Comparison of ENCODE assay signal across 1 cellular context in the genomic region with DNA sequence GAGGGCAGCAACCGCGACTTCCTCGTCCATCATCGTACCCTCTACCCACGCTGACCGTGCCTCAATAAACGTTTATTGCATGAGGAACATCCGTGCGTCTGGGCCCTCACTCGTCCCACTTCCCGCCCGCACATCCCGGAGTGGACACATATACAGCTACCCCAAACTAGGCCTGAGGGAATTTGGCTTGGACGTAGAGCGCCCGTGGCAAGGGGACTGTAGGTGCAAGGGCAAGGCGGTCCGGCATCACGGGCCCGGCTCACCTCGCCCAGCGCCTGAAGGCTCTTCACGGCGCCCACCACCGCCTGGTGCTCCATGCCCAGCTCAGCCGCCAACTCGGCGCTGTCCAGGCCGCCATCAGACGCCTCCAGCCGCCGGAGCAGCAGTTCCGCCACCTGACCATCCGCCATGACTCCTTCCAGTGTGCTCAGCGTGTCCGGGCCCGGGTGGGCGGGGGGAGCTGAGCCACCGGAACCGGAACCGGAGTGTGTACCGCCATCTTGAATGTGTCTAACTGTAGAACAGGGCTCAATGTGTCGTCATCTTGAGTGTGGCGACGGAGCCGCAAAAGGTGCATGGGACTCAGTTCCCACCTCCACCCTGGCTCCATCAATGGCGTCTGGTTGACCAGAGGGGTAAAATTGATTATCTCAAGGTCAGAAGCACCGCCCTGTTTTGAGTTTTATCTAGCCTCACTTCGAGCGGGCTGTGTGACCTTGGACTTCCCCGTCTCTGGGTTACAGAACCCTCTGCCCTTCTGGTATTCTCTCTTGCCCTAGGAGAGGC.
TF ChIP-seq lines count a peak whose summit lies in the region.

A gene (minus strand): TSS at position 425 of the 786 bp plus-strand sequence. CDS start 15 bp downstream, at position 410.

TF ChIP-seq in K562, 482 proteins besides CTCF, POLR2A, EP300 and RAD21 (continued from another document and continues in another):
- TF ChIP-seq, protein P1, sequence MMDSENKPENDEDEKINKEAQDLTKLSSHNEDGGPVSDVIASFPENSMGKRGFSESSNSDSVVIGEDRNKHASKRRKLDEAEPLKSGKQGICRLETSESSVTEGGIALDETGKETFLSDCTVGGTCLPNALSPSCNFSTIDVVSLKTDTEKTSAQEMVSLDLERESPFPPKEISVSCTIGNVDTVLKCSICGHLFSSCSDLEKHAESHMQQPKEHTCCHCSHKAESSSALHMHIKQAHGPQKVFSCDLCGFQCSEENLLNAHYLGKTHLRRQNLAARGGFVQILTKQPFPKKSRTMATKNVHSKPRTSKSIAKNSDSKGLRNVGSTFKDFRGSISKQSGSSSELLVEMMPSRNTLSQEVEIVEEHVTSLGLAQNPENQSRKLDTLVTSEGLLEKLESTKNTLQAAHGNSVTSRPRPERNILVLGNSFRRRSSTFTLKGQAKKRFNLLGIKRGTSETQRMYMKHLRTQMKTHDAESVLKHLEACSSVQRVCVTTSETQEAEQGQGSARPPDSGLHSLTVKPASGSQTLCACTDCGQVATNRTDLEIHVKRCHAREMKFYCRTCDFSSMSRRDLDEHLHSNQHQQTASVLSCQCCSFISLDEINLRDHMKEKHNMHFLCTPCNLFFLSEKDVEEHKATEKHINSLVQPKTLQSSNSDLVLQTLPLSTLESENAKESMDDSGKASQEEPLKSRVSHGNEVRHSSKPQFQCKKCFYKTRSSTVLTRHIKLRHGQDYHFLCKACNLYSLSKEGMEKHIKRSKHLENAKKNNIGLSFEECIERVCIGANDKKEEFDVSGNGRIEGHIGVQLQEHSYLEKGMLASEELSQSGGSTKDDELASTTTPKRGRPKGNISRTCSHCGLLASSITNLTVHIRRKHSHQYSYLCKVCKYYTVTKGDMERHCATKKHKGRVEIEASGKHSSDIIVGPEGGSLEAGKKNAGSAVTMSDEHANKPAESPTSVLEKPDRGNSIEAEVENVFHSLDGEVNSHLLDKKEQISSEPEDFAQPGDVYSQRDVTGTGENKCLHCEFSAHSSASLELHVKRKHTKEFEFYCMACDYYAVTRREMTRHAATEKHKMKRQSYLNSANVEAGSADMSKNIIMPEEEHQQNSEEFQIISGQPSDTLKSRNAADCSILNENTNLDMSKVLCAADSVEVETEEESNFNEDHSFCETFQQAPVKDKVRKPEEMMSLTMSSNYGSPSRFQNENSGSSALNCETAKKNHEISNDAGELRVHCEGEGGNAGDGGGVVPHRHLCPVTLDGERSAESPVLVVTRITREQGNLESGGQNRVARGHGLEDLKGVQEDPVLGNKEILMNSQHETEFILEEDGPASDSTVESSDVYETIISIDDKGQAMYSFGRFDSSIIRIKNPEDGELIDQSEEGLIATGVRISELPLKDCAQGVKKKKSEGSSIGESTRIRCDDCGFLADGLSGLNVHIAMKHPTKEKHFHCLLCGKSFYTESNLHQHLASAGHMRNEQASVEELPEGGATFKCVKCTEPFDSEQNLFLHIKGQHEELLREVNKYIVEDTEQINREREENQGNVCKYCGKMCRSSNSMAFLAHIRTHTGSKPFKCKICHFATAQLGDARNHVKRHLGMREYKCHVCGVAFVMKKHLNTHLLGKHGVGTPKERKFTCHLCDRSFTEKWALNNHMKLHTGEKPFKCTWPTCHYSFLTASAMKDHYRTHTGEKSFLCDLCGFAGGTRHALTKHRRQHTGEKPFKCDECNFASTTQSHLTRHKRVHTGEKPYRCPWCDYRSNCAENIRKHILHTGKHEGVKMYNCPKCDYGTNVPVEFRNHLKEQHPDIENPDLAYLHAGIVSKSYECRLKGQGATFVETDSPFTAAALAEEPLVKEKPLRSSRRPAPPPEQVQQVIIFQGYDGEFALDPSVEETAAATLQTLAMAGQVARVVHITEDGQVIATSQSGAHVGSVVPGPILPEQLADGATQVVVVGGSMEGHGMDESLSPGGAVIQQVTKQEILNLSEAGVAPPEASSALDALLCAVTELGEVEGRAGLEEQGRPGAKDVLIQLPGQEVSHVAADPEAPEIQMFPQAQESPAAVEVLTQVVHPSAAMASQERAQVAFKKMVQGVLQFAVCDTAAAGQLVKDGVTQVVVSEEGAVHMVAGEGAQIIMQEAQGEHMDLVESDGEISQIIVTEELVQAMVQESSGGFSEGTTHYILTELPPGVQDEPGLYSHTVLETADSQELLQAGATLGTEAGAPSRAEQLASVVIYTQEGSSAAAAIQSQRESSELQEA (IDR thresholded peaks at IDR 0.05; ENCODE audit: low read depth), result no peak
- TF ChIP-seq ZNF184 (CRISPR knock-in tag; IDR thresholded peaks at IDR 0.05), result no peak
- no peak for TF ChIP-seq CREBBP (IDR thresholded peaks at IDR 0.05; ENCODE audit: low read depth, low read length)
- TF ChIP-seq FIP1L1 (IDR thresholded peaks at IDR 0.05; ENCODE audit: low read depth, low read length, poor library complexity, severe bottlenecking), result no peak
- TF ChIP-seq, protein P2, sequence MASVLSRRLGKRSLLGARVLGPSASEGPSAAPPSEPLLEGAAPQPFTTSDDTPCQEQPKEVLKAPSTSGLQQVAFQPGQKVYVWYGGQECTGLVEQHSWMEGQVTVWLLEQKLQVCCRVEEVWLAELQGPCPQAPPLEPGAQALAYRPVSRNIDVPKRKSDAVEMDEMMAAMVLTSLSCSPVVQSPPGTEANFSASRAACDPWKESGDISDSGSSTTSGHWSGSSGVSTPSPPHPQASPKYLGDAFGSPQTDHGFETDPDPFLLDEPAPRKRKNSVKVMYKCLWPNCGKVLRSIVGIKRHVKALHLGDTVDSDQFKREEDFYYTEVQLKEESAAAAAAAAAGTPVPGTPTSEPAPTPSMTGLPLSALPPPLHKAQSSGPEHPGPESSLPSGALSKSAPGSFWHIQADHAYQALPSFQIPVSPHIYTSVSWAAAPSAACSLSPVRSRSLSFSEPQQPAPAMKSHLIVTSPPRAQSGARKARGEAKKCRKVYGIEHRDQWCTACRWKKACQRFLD (CRISPR knock-in tag; IDR thresholded peaks at IDR 0.05), result peak; percentile 82
- no peak for TF ChIP-seq SMARCC2 (IDR thresholded peaks at IDR 0.05; ENCODE audit: low read depth)
- TF ChIP-seq, protein P3, sequence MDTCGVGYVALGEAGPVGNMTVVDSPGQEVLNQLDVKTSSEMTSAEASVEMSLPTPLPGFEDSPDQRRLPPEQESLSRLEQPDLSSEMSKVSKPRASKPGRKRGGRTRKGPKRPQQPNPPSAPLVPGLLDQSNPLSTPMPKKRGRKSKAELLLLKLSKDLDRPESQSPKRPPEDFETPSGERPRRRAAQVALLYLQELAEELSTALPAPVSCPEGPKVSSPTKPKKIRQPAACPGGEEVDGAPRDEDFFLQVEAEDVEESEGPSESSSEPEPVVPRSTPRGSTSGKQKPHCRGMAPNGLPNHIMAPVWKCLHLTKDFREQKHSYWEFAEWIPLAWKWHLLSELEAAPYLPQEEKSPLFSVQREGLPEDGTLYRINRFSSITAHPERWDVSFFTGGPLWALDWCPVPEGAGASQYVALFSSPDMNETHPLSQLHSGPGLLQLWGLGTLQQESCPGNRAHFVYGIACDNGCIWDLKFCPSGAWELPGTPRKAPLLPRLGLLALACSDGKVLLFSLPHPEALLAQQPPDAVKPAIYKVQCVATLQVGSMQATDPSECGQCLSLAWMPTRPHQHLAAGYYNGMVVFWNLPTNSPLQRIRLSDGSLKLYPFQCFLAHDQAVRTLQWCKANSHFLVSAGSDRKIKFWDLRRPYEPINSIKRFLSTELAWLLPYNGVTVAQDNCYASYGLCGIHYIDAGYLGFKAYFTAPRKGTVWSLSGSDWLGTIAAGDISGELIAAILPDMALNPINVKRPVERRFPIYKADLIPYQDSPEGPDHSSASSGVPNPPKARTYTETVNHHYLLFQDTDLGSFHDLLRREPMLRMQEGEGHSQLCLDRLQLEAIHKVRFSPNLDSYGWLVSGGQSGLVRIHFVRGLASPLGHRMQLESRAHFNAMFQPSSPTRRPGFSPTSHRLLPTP (IDR thresholded peaks at IDR 0.05; ENCODE audit: borderline replicate concordance, extremely low read depth, insufficient read length), result no peak
- TF ChIP-seq CBX5 (IDR thresholded peaks at IDR 0.05; ENCODE audit: borderline replicate concordance, low read depth), result peak; percentile 69
- TF ChIP-seq GABPB1 (CRISPR knock-in tag; IDR thresholded peaks at IDR 0.05), result peak; percentile 97
- TF ChIP-seq, protein P4, sequence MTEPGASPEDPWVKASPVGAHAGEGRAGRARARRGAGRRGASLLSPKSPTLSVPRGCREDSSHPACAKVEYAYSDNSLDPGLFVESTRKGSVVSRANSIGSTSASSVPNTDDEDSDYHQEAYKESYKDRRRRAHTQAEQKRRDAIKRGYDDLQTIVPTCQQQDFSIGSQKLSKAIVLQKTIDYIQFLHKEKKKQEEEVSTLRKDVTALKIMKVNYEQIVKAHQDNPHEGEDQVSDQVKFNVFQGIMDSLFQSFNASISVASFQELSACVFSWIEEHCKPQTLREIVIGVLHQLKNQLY (CRISPR knock-in tag; conservative IDR thresholded peaks at IDR 0.05), result peak in 1 of 2 experiments; percentile 29; a peak in 1 of 4 replicates
- TF ChIP-seq ZNF766 (CRISPR knock-in tag; conservative IDR thresholded peaks at IDR 0.05), result peak; percentile 86
- no peak for TF ChIP-seq GTF2A2 (tag; IDR thresholded peaks at IDR 0.05)
- peak; percentile 72; the same call in 1 of the 2 replicates for TF ChIP-seq ZBTB1 (CRISPR knock-in tag; IDR thresholded peaks at IDR 0.05; ENCODE audit: borderline replicate concordance, low read depth)
- TF ChIP-seq, protein P5, sequence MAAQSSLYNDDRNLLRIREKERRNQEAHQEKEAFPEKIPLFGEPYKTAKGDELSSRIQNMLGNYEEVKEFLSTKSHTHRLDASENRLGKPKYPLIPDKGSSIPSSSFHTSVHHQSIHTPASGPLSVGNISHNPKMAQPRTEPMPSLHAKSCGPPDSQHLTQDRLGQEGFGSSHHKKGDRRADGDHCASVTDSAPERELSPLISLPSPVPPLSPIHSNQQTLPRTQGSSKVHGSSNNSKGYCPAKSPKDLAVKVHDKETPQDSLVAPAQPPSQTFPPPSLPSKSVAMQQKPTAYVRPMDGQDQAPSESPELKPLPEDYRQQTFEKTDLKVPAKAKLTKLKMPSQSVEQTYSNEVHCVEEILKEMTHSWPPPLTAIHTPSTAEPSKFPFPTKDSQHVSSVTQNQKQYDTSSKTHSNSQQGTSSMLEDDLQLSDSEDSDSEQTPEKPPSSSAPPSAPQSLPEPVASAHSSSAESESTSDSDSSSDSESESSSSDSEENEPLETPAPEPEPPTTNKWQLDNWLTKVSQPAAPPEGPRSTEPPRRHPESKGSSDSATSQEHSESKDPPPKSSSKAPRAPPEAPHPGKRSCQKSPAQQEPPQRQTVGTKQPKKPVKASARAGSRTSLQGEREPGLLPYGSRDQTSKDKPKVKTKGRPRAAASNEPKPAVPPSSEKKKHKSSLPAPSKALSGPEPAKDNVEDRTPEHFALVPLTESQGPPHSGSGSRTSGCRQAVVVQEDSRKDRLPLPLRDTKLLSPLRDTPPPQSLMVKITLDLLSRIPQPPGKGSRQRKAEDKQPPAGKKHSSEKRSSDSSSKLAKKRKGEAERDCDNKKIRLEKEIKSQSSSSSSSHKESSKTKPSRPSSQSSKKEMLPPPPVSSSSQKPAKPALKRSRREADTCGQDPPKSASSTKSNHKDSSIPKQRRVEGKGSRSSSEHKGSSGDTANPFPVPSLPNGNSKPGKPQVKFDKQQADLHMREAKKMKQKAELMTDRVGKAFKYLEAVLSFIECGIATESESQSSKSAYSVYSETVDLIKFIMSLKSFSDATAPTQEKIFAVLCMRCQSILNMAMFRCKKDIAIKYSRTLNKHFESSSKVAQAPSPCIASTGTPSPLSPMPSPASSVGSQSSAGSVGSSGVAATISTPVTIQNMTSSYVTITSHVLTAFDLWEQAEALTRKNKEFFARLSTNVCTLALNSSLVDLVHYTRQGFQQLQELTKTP (IDR thresholded peaks at IDR 0.05; ENCODE audit: low read depth in 1 of 2, partially characterized antibody in 2 of 2), result no peak
- TF ChIP-seq ZC3H11A (IDR thresholded peaks at IDR 0.05; ENCODE audit: low read depth, low read length), result 0 out of 2 replicates have a peak, but pooled peaks have one; percentile 39
- TF ChIP-seq, protein P6, sequence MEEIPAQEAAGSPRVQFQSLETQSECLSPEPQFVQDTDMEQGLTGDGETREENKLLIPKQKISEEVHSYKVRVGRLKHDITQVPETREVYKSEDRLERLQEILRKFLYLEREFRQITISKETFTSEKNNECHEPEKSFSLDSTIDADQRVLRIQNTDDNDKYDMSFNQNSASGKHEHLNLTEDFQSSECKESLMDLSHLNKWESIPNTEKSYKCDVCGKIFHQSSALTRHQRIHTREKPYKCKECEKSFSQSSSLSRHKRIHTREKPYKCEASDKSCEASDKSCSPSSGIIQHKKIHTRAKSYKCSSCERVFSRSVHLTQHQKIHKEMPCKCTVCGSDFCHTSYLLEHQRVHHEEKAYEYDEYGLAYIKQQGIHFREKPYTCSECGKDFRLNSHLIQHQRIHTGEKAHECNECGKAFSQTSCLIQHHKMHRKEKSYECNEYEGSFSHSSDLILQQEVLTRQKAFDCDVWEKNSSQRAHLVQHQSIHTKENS (CRISPR knock-in tag; IDR thresholded peaks at IDR 0.05), result no peak
- no peak for TF ChIP-seq NCOA2 (IDR thresholded peaks at IDR 0.05; ENCODE audit: partially characterized antibody in 2 of 2)
- peak; percentile 56 for TF ChIP-seq U2AF1 (optimal IDR thresholded peaks at IDR 0.05; ENCODE audit: low read depth, low read length)
- no peak for TF ChIP-seq HDAC3 (IDR thresholded peaks at IDR 0.05; ENCODE audit: borderline replicate concordance, partially characterized antibody)
- TF ChIP-seq, protein P7, sequence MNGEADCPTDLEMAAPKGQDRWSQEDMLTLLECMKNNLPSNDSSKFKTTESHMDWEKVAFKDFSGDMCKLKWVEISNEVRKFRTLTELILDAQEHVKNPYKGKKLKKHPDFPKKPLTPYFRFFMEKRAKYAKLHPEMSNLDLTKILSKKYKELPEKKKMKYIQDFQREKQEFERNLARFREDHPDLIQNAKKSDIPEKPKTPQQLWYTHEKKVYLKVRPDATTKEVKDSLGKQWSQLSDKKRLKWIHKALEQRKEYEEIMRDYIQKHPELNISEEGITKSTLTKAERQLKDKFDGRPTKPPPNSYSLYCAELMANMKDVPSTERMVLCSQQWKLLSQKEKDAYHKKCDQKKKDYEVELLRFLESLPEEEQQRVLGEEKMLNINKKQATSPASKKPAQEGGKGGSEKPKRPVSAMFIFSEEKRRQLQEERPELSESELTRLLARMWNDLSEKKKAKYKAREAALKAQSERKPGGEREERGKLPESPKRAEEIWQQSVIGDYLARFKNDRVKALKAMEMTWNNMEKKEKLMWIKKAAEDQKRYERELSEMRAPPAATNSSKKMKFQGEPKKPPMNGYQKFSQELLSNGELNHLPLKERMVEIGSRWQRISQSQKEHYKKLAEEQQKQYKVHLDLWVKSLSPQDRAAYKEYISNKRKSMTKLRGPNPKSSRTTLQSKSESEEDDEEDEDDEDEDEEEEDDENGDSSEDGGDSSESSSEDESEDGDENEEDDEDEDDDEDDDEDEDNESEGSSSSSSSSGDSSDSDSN (IDR thresholded peaks at IDR 0.05; ENCODE audit: borderline replicate concordance in 1 of 2, low read depth in 2 of 2, low read length in 2 of 2), result 0 out of 4 replicates have a peak, but pooled peaks of 1 of the 2 experiments have one; percentile 49
- TF ChIP-seq FOXJ3 (CRISPR knock-in tag; IDR thresholded peaks at IDR 0.05), result no peak
- TF ChIP-seq, protein P8, sequence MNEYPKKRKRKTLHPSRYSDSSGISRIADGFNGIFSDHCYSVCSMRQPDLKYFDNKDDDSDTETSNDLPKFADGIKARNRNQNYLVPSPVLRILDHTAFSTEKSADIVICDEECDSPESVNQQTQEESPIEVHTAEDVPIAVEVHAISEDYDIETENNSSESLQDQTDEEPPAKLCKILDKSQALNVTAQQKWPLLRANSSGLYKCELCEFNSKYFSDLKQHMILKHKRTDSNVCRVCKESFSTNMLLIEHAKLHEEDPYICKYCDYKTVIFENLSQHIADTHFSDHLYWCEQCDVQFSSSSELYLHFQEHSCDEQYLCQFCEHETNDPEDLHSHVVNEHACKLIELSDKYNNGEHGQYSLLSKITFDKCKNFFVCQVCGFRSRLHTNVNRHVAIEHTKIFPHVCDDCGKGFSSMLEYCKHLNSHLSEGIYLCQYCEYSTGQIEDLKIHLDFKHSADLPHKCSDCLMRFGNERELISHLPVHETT (CRISPR knock-in tag; conservative IDR thresholded peaks at IDR 0.05 in 1 of 2, IDR thresholded peaks at IDR 0.05 in 1 of 2), result peak in 1 of 2 experiments; percentile 90; a peak in 2 of 4 replicates
